3 cellular contexts compared by ENCODE assay signal in genomic region chr15:37298271-37298670, GRCh38.
TF ChIP-seq lines count a peak whose summit lies in the region.

No MANE protein-coding gene starts in this region.

TF ChIP-seq in liver, 16 proteins besides CTCF, POLR2A, EP300 and RAD21 (continued from another document):
- TF ChIP-seq YY1 (IDR thresholded peaks at IDR 0.05) (no peak), TAF1 (conservative IDR thresholded peaks at IDR 0.05) (no peak), HNF4G (IDR thresholded peaks at IDR 0.05) (no peak), REST (IDR thresholded peaks at IDR 0.05) (no peak), HNF4A (conservative IDR thresholded peaks at IDR 0.05) (peak; percentile 61 to 80)

TF ChIP-seq in HepG2, 621 proteins besides CTCF, POLR2A, EP300 and RAD21 (continued from another document):
- TF ChIP-seq ZEB1 (IDR thresholded peaks at IDR 0.05; ENCODE audit: insufficient replicate concordance, low read depth) (no peak), GZF1 (CRISPR knock-in tag; IDR thresholded peaks at IDR 0.05) (no peak), ZNF282 (IDR thresholded peaks at IDR 0.05; ENCODE audit: partially characterized antibody) (no peak), NR2F6 (IDR thresholded peaks at IDR 0.05) (no peak), NR2F6 (CRISPR knock-in tag; IDR thresholded peaks at IDR 0.05) (no peak), HNRNPH1 (optimal IDR thresholded peaks at IDR 0.05; ENCODE audit: low read depth, low read length) (no peak), TBL1XR1 (IDR thresholded peaks at IDR 0.05; ENCODE audit: borderline replicate concordance, low read length, partially characterized antibody) (no peak), ZNF569 (CRISPR knock-in tag; IDR thresholded peaks at IDR 0.05; ENCODE audit: borderline replicate concordance) (no peak), ATF1 (CRISPR knock-in tag; IDR thresholded peaks at IDR 0.05) (no peak), ZNF720 (CRISPR knock-in tag; IDR thresholded peaks at IDR 0.05) (no peak), ZBTB38 (CRISPR knock-in tag; IDR thresholded peaks at IDR 0.05) (no peak), ZNF276 (CRISPR knock-in tag; IDR thresholded peaks at IDR 0.05; ENCODE audit: low read depth) (no peak), ZNF616 (CRISPR knock-in tag; IDR thresholded peaks at IDR 0.05; ENCODE audit: low read depth) (no peak), ZHX1 (CRISPR knock-in tag; IDR thresholded peaks at IDR 0.05; ENCODE audit: low read depth) (no peak), ZBTB49 (CRISPR knock-in tag; IDR thresholded peaks at IDR 0.05; ENCODE audit: borderline replicate concordance) (no peak)

TF ChIP-seq in H1, 55 proteins besides CTCF, POLR2A, EP300 and RAD21 (continued from another document):
- TF ChIP-seq TAF1 (IDR thresholded peaks at IDR 0.05; ENCODE audit: low read depth, low read length) (no peak), CBX5 (IDR thresholded peaks at IDR 0.05; ENCODE audit: low read depth, low read length) (no peak), POLR2AphosphoS5 (IDR thresholded peaks at IDR 0.05; ENCODE audit: low read depth, low read length) (no peak), TBP (IDR thresholded peaks at IDR 0.05; ENCODE audit: low read depth, low read length) (no peak), KDM4A (IDR thresholded peaks at IDR 0.05; ENCODE audit: low read depth, low read length, severe bottlenecking) (no peak), HDAC6 (IDR thresholded peaks at IDR 0.05; ENCODE audit: low read depth, low read length) (no peak), YY1 (IDR thresholded peaks at IDR 0.05; ENCODE audit: low read depth, low read length) (no peak), POU5F1 (IDR thresholded peaks at IDR 0.05; ENCODE audit: low read depth, low read length) (no peak), BCL11A (IDR thresholded peaks at IDR 0.05; ENCODE audit: low read depth in 2 of 2, low read length in 2 of 2) (no peak), JUN (IDR thresholded peaks at IDR 0.05; ENCODE audit: low read depth, low read length) (no peak), BRCA1 (IDR thresholded peaks at IDR 0.05; ENCODE audit: low read depth, low read length) (no peak), CREB1 (IDR thresholded peaks at IDR 0.05) (no peak), SIRT6 (IDR thresholded peaks at IDR 0.05; ENCODE audit: low read length) (no peak), MAFK (IDR thresholded peaks at IDR 0.05; ENCODE audit: low read depth, low read length) (no peak), FOSL1 (IDR thresholded peaks at IDR 0.05; ENCODE audit: insufficient read depth, low read depth, low read length) (no peak)
